16 cellular contexts compared by ENCODE assay signal in the genomic region with DNA sequence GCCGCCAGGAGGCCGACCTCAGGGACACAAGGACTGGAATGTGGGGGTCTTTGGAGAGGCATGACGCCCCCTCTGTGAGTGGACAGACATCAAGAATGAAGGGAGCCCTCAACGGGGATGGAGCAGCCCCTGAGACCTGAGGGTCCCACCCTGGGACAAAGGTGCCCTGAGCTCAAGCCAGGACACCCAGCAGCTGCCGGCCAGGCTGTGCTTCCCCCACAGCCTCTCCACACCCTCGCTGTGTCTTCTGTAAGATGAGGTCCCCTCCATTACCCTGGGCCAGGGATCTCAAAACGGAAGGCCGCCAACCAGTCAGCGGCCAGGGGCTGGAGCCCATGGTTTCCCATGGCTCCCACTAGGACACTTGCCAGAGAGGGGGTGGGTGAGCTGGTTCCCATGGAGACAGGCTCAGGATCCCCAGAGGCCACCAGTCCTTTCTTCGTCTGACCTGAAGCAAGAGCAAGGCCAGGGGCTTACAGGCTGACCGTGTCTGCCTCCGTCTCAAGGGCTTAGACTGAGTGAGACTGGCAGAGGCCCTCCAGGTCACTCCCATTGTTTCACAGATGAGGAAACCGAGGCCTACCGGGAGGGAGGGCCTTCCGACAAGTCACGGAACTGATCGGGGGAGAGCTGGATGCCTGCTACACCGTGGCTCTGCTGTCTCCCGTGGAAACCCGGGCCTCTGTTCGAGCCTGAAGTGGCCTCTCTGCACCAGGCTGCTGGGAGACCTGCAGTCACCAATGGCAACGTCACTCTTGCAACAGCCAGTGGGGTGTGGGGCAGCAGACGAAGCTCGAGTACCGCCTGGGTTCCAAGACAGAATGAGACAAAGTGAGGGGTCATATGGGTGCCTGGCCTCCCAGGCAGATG.
"Had no signal": no experiment of that assay in that cellular context is flagged by ENCODE, and none has a peak within 500 bp of the region (broad histone marks: within the 10 kb centered on the region; RNA-seq: fewer than 3 reads in every experiment).

No MANE protein-coding gene starts in this region.

- H3K4me3 ChIP-seq: dorsolateral prefrontal cortex, esophagus muscularis mucosa, mucosa of descending colon, psoas muscle, thoracic aorta had no signal

- H3K27ac ChIP-seq: brain microvascular endothelial cell, dorsolateral prefrontal cortex, esophagus muscularis mucosa, psoas muscle, thoracic aorta had no signal

- H3K9me3 Mint-ChIP-seq: activated CD4-positive, alpha-beta memory T cell treated with anti-CD3 and anti-CD28 coated beads, Interleukin-2, amount 10 ng/mL, durations not matched to agents 7 days and 5 days; activated T-helper 2 cell treated with anti-CD3 and anti-CD28 coated beads, Interferon-gamma antibody, Interleukin-2, Interleukin-4, amounts not matched to agents 10 μg/mL and 5 μg/mL and 100 μg/mL, durations not matched to agents 14 hours and 24 hours and 36 hours; naive thymus-derived CD8-positive, alpha-beta T cell; stimulated activated naive CD8-positive, alpha-beta T cell treated with anti-CD3 and anti-CD28 coated beads, Interleukin-15, Interleukin-2, amounts not matched to agents 100 ng/mL and 50 ng/mL, for 24 hours had no signal

- H3K27ac Mint-ChIP-seq: activated CD4-positive, alpha-beta memory T cell treated with anti-CD3 and anti-CD28 coated beads, Interleukin-2, amount 10 ng/mL, durations not matched to agents 7 days and 5 days; activated naive CD8-positive, alpha-beta T cell; activated T-helper 2 cell treated with anti-CD3 and anti-CD28 coated beads, Interferon-gamma antibody, Interleukin-2, Interleukin-4, amounts not matched to agents 10 μg/mL and 5 μg/mL and 100 μg/mL, durations not matched to agents 14 hours and 24 hours and 36 hours; stimulated activated naive CD8-positive, alpha-beta T cell treated with anti-CD3 and anti-CD28 coated beads, Interleukin-15, Interleukin-2, amounts not matched to agents 100 ng/mL and 50 ng/mL, for 24 hours had no signal

- H3K27me3 Mint-ChIP-seq: activated naive CD8-positive, alpha-beta T cell; stimulated activated naive CD8-positive, alpha-beta T cell treated with anti-CD3 and anti-CD28 coated beads, Interleukin-15, Interleukin-2, amounts not matched to agents 100 ng/mL and 50 ng/mL, for 24 hours had no signal

- ATAC-seq: mucosa of descending colon; naive thymus-derived CD8-positive, alpha-beta T cell; psoas muscle had no signal

- H3K4me1 Mint-ChIP-seq: activated CD4-positive, alpha-beta memory T cell treated with anti-CD3 and anti-CD28 coated beads, Interleukin-2, amount 10 ng/mL, durations not matched to agents 7 days and 5 days; naive thymus-derived CD8-positive, alpha-beta T cell had no signal

- DNase-seq: activated CD4-positive, alpha-beta memory T cell treated with anti-CD3 and anti-CD28 coated beads, Interleukin-2, amount 10 ng/mL, durations not matched to agents 7 days and 5 days; activated CD4-positive, alpha-beta T cell treated with anti-CD3 and anti-CD28 coated beads for 1 hour; brain microvascular endothelial cell; glutamatergic neuron; mammary epithelial cell; mucosa of descending colon; naive thymus-derived CD8-positive, alpha-beta T cell; psoas muscle; stimulated activated CD4-positive, alpha-beta T cell treated with anti-CD3 and anti-CD28 coated beads, Interleukin-2, amount 100 ng/mL, for 48 hours; SW 1271 had no signal

- H3K36me3 ChIP-seq: brain microvascular endothelial cell, esophagus muscularis mucosa, thoracic aorta had no signal

- H3K36me3 Mint-ChIP-seq: activated naive CD8-positive, alpha-beta T cell; naive thymus-derived CD8-positive, alpha-beta T cell had no signal

- H3K27me3 ChIP-seq: brain microvascular endothelial cell had no signal

- H3K4me1 ChIP-seq: esophagus muscularis mucosa, psoas muscle had no signal

- H3K9me3 ChIP-seq: esophagus muscularis mucosa, mucosa of descending colon, psoas muscle, thoracic aorta had no signal

- H3K4me3 Mint-ChIP-seq: activated CD4-positive, alpha-beta memory T cell treated with anti-CD3 and anti-CD28 coated beads, Interleukin-2, amount 10 ng/mL, durations not matched to agents 7 days and 5 days; activated naive CD8-positive, alpha-beta T cell; naive thymus-derived CD8-positive, alpha-beta T cell; stimulated activated naive CD8-positive, alpha-beta T cell treated with anti-CD3 and anti-CD28 coated beads, Interleukin-15, Interleukin-2, amounts not matched to agents 100 ng/mL and 50 ng/mL, for 24 hours had no signal
